Comparison of ENCODE assay signal across 8 cellular contexts in the genomic region with DNA sequence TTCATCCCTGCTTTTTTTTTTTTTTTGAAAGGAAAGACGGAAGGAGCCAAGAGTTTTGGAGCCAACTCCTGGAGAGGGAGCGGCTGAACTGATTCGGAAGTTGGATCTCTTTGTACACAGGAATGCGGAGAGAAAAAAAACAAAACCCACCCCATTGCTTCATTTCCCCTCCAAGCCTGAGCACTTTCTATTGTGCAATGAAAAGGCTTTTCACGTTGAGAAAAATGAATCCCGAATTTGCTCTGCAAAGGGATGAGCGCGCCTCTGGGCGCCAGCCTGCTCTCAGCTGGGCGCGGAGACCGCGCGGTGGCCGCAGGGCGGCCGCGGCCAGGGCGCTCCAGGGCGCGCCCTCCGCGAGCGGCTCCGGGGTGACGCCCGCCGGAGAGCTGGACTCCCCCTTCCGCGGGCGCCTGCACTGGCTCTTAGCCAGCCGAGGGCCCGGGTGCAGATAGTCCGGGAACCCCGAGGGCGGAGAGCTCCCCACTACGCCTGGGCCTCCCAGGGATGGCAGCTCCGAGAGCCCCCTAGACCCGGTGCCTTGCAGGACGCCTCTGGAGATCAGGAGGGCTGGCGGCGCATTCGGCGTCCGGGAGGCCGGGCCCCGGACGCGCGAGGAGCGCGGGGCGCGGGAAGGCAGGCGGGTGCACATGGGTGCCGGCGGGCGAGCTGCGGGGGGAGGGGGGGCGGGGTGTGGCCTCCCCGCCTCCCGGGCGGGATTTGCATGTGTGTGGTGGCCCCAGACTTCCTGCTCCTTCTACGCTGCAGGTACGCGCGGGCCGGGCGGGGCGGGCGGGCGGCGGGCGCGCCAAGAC. TPM values are rescaled to one million over a fixed set of nuclear protein-coding genes. Genes with fewer than 3 reads are reported as not detected.
DNase-seq lines count a peak whose midpoint lies in the region; ATAC-seq and TF ChIP-seq lines count a peak whose summit lies in the region.

Gene ITPR3, plus strand, starts transcription at position 739 of the 812 bp plus-strand sequence. CDS start 281 bp downstream, outside the sequence.

- H3K4me1 Mint-ChIP-seq in T-helper 2 cell treated with Interferon-gamma antibody and Interleukin-4, amounts not matched to agents 5 μg/mL and 100 μg/mL, for 36 hours (ENCODE audit: low read depth) = peaks cover 48% of the 10 kb centered on the region

- TF ChIP-seq CTCF in astrocyte of the spinal cord (IDR thresholded peaks at IDR 0.05; ENCODE audit: low read depth, low read length) = no peak

- peak within 1 kb of the TSS; percentile 87 for H3K4me3 ChIP-seq in Jurkat, Clone E6-1 (ENCODE audit: low read length)
- H3K4me3 ChIP-seq in astrocyte of the spinal cord (ENCODE audit: low read depth, low read length) = peak within 1 kb of the TSS; percentile 57

- no peaks in the 10 kb centered on the region for H3K27me3 Mint-ChIP-seq in T-helper 2 cell treated with Interferon-gamma antibody and Interleukin-4, amounts not matched to agents 5 μg/mL and 100 μg/mL, for 36 hours (ENCODE audit: low read depth)

- peaks cover 18% of the 10 kb centered on the region for H3K36me3 Mint-ChIP-seq in T-helper 2 cell treated with Interferon-gamma antibody and Interleukin-4, amounts not matched to agents 5 μg/mL and 100 μg/mL, for 36 hours (ENCODE audit: low read depth)

- H3K9me3 Mint-ChIP-seq in T-helper 2 cell treated with Interferon-gamma antibody and Interleukin-4, amounts not matched to agents 5 μg/mL and 100 μg/mL, for 36 hours = no peaks in the 10 kb centered on the region

- ATAC-seq in GM21423 (IDR thresholded peaks at IDR 0.05; ENCODE audit: unreplicated experiment) (peak; percentile 63), HG02970 (IDR thresholded peaks at IDR 0.05; ENCODE audit: low FRiP score, unreplicated experiment) (no peak)

- in situ Hi-C loops in astrocyte of the spinal cord (cut with HindIII; ENCODE audit: low sequenced_read_pairs) = no loop called here

- peak within 1 kb of the TSS; percentile 94 for H3K27ac Mint-ChIP-seq in T-helper 2 cell treated with Interferon-gamma antibody and Interleukin-4, amounts not matched to agents 5 μg/mL and 100 μg/mL, for 36 hours

- DNase-seq in COR-L47 (lab: John Stamatoyannopoulos, UW) (peak; percentile 56), astrocyte of the spinal cord (ENCODE audit: low read depth, low spot score) (peak; percentile 46), iPS-NIHi11 (ENCODE audit: low spot score) (peak; percentile 84)
- peak; percentile 76 for DNase-seq in Jurkat, Clone E6-1 (ENCODE audit: low read depth, low spot score)
- peak; percentile 69 for DNase-seq in T-helper 2 cell treated with Interferon-gamma antibody and Interleukin-4, amounts not matched to agents 5 μg/mL and 100 μg/mL, for 36 hours (ENCODE audit: low spot score)
- DNase-seq in stimulated activated CD4-positive, alpha-beta T cell treated with anti-CD3 and anti-CD28 coated beads, Interleukin-15, amount 100 ng/mL, for 24 hours = peak; percentile 82

- H3K4me3 Mint-ChIP-seq in T-helper 2 cell treated with Interferon-gamma antibody and Interleukin-4, amounts not matched to agents 5 μg/mL and 100 μg/mL, for 36 hours = peak within 1 kb of the TSS; percentile 97

RNA-seq across cellular contexts. Expression of gene ITPR3, which starts in this region (rescaled TPM):
- polyA plus RNA-seq in Jurkat, Clone E6-1 (2012; ENCODE audit: insufficient read depth, insufficient read length) = 21.4 TPM
